Comparison of ENCODE assay signal across 1 cellular context in the genomic region with DNA sequence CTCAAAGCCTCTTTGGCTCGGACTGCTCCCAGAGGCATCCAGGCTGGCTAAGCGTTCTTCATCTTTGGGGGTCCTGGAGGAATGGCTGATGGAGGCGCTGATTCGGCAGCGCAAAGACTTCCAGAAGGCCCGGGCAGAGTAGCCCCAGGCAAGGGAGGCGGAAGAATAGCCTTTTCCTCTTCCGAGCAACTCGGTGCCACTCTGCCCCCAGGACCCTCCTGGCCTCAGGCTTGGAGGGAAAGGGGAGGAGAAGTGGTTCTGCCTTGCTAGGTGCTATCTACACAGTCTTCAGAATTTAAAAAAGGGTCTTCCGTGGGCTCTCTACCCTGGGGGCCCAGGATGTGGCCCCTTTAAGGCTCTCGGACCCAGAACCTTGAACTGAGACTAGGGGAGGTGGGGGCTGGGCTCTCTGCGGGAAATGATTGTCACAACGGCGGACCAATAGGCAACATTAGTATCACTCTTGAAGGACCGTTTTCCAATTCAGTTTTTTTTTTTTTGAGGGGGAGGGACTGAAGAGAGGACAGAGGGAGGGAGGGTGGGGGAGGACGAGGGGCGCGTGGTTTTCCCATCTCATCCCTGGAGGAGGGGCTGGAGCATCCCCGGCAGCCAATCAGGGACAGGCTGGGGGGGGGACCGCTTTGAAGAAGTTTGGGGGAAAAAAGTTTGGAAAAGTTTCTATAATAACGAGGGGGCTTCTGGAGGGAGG.
TF ChIP-seq lines count a peak whose summit lies in the region.

A gene (plus strand): TSS at position 679 of the 709 bp plus-strand sequence. CDS start 157 bp downstream, outside the sequence.

TF ChIP-seq in HEK293, 187 proteins besides CTCF, POLR2A, EP300 and RAD21 (continued from another document and continues in another):
- TF ChIP-seq, protein P1, sequence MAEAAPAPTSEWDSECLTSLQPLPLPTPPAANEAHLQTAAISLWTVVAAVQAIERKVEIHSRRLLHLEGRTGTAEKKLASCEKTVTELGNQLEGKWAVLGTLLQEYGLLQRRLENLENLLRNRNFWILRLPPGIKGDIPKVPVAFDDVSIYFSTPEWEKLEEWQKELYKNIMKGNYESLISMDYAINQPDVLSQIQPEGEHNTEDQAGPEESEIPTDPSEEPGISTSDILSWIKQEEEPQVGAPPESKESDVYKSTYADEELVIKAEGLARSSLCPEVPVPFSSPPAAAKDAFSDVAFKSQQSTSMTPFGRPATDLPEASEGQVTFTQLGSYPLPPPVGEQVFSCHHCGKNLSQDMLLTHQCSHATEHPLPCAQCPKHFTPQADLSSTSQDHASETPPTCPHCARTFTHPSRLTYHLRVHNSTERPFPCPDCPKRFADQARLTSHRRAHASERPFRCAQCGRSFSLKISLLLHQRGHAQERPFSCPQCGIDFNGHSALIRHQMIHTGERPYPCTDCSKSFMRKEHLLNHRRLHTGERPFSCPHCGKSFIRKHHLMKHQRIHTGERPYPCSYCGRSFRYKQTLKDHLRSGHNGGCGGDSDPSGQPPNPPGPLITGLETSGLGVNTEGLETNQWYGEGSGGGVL (tag by site-specific recombination; IDR thresholded peaks at IDR 0.05) = peak; percentile 63
- TF ChIP-seq ZFP69B (tag by site-specific recombination; IDR thresholded peaks at IDR 0.05) = peak; percentile 96
- no peak for TF ChIP-seq PRDM1 (tag by site-specific recombination; IDR thresholded peaks at IDR 0.05)
- TF ChIP-seq, protein P2, sequence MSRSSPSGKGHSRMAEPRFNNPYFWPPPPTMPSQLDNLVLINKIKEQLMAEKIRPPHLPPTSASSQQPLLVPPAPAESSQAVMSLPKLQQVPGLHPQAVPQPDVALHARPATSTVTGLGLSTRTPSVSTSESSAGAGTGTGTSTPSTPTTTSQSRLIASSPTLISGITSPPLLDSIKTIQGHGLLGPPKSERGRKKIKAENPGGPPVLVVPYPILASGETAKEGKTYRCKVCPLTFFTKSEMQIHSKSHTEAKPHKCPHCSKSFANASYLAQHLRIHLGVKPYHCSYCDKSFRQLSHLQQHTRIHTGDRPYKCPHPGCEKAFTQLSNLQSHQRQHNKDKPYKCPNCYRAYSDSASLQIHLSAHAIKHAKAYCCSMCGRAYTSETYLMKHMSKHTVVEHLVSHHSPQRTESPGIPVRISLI (tag by site-specific recombination; IDR thresholded peaks at IDR 0.05) = no peak
- no peak for TF ChIP-seq ZNF624 (tag by site-specific recombination; IDR thresholded peaks at IDR 0.05)
- no peak for TF ChIP-seq ZNF391 (tag by site-specific recombination; IDR thresholded peaks at IDR 0.05; ENCODE audit: borderline replicate concordance, low read depth)
- no peak for TF ChIP-seq ZNF133 (tag by site-specific recombination; IDR thresholded peaks at IDR 0.05)
- no peak for TF ChIP-seq ZNF202 (tag by site-specific recombination; IDR thresholded peaks at IDR 0.05; ENCODE audit: borderline replicate concordance)
- TF ChIP-seq FEZF1 (tag by site-specific recombination; IDR thresholded peaks at IDR 0.05) = no peak
- TF ChIP-seq ZNF549 (tag by site-specific recombination; IDR thresholded peaks at IDR 0.05) = no peak
- TF ChIP-seq, protein P3, sequence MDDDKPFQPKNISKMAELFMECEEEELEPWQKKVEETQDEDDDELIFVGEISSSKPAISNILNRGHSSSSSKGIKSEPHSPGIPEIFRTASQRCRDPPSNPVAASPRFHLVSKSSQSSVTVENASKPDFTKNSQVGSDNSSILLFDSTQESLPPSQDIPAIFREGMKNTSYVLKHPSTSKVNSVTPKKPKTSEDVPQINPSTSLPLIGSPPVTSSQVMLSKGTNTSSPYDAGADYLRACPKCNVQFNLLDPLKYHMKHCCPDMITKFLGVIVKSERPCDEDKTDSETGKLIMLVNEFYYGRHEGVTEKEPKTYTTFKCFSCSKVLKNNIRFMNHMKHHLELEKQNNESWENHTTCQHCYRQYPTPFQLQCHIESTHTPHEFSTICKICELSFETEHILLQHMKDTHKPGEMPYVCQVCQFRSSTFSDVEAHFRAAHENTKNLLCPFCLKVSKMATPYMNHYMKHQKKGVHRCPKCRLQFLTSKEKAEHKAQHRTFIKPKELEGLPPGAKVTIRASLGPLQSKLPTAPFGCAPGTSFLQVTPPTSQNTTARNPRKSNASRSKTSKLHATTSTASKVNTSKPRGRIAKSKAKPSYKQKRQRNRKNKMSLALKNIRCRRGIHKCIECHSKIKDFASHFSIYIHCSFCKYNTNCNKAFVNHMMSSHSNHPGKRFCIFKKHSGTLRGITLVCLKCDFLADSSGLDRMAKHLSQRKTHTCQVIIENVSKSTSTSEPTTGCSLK (tag by site-specific recombination; IDR thresholded peaks at IDR 0.05) = no peak
- TF ChIP-seq IKZF3 (tag by site-specific recombination; IDR thresholded peaks at IDR 0.05) = peak; percentile 67; the same call in 1 of the 2 replicates
- TF ChIP-seq, protein P4, sequence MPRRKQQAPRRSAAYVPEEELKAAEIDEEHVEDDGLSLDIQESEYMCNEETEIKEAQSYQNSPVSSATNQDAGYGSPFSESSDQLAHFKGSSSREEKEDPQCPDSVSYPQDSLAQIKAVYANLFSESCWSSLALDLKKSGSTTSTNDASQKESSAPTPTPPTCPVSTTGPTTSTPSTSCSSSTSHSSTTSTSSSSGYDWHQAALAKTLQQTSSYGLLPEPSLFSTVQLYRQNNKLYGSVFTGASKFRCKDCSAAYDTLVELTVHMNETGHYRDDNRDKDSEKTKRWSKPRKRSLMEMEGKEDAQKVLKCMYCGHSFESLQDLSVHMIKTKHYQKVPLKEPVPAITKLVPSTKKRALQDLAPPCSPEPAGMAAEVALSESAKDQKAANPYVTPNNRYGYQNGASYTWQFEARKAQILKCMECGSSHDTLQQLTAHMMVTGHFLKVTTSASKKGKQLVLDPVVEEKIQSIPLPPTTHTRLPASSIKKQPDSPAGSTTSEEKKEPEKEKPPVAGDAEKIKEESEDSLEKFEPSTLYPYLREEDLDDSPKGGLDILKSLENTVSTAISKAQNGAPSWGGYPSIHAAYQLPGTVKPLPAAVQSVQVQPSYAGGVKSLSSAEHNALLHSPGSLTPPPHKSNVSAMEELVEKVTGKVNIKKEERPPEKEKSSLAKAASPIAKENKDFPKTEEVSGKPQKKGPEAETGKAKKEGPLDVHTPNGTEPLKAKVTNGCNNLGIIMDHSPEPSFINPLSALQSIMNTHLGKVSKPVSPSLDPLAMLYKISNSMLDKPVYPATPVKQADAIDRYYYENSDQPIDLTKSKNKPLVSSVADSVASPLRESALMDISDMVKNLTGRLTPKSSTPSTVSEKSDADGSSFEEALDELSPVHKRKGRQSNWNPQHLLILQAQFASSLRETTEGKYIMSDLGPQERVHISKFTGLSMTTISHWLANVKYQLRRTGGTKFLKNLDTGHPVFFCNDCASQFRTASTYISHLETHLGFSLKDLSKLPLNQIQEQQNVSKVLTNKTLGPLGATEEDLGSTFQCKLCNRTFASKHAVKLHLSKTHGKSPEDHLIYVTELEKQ (tag by site-specific recombination; IDR thresholded peaks at IDR 0.05; ENCODE audit: borderline replicate concordance) = no peak
- no peak for TF ChIP-seq ZNF354C (tag by site-specific recombination; IDR thresholded peaks at IDR 0.05; ENCODE audit: borderline replicate concordance, low read depth)
- TF ChIP-seq REPIN1 (tag by site-specific recombination; IDR thresholded peaks at IDR 0.05; ENCODE audit: low read depth) = no peak
- peak; percentile 61 for TF ChIP-seq ZNF335 (tag by site-specific recombination; conservative IDR thresholded peaks at IDR 0.05)
- no peak for TF ChIP-seq ZNF433 (tag by site-specific recombination; IDR thresholded peaks at IDR 0.05; ENCODE audit: low read depth)
- TF ChIP-seq ZNF621 (tag by site-specific recombination; IDR thresholded peaks at IDR 0.05) = no peak
- TF ChIP-seq, protein P5, sequence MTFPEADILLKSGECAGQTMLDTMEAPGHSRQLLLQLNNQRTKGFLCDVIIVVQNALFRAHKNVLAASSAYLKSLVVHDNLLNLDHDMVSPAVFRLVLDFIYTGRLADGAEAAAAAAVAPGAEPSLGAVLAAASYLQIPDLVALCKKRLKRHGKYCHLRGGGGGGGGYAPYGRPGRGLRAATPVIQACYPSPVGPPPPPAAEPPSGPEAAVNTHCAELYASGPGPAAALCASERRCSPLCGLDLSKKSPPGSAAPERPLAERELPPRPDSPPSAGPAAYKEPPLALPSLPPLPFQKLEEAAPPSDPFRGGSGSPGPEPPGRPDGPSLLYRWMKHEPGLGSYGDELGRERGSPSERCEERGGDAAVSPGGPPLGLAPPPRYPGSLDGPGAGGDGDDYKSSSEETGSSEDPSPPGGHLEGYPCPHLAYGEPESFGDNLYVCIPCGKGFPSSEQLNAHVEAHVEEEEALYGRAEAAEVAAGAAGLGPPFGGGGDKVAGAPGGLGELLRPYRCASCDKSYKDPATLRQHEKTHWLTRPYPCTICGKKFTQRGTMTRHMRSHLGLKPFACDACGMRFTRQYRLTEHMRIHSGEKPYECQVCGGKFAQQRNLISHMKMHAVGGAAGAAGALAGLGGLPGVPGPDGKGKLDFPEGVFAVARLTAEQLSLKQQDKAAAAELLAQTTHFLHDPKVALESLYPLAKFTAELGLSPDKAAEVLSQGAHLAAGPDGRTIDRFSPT (tag by site-specific recombination; IDR thresholded peaks at IDR 0.05) = peak; percentile 43; the same call in 1 of the 2 replicates
- no peak for TF ChIP-seq ZNF239 (tag by site-specific recombination; IDR thresholded peaks at IDR 0.05)
- no peak for TF ChIP-seq ZBTB1 (tag by site-specific recombination; IDR thresholded peaks at IDR 0.05)
- TF ChIP-seq, protein P6, sequence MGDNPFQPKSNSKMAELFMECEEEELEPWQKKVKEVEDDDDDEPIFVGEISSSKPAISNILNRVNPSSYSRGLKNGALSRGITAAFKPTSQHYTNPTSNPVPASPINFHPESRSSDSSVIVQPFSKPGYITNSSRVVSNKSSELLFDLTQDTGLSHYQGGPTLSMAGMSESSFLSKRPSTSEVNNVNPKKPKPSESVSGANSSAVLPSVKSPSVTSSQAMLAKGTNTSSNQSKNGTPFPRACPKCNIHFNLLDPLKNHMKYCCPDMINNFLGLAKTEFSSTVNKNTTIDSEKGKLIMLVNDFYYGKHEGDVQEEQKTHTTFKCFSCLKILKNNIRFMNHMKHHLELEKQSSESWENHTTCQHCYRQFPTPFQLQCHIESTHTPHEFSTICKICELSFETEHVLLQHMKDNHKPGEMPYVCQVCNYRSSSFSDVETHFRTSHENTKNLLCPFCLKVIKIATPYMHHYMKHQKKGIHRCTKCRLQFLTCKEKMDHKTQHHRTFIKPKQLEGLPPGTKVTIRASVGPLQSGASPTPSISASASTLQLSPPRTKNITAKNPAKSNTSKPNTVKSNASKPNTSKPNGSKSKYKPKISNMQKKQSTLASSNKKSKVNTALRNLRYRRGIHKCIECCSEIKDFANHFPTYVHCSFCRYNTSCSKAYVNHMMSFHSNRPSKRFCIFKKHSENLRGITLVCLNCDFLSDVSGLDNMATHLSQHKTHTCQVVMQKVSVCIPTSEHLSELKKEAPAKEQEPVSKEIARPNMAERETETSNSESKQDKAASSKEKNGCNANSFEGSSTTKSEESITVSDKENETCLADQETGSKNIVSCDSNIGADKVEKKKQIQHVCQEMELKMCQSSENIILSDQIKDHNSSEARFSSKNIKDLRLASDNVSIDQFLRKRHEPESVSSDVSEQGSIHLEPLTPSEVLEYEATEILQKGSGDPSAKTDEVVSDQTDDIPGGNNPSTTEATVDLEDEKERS (tag by site-specific recombination; IDR thresholded peaks at IDR 0.05) = no peak
- no peak for TF ChIP-seq ZNF623 (tag by site-specific recombination; IDR thresholded peaks at IDR 0.05)
- no peak for TF ChIP-seq SP7 (tag by site-specific recombination; IDR thresholded peaks at IDR 0.05)
- TF ChIP-seq ZNF548 (tag by site-specific recombination; IDR thresholded peaks at IDR 0.05) = no peak
- no peak for TF ChIP-seq MYNN (tag by site-specific recombination; IDR thresholded peaks at IDR 0.05; ENCODE audit: borderline replicate concordance)
- TF ChIP-seq, protein P7, sequence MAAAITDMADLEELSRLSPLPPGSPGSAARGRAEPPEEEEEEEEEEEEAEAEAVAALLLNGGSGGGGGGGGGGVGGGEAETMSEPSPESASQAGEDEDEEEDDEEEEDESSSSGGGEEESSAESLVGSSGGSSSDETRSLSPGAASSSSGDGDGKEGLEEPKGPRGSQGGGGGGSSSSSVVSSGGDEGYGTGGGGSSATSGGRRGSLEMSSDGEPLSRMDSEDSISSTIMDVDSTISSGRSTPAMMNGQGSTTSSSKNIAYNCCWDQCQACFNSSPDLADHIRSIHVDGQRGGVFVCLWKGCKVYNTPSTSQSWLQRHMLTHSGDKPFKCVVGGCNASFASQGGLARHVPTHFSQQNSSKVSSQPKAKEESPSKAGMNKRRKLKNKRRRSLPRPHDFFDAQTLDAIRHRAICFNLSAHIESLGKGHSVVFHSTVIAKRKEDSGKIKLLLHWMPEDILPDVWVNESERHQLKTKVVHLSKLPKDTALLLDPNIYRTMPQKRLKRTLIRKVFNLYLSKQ (tag by site-specific recombination; IDR thresholded peaks at IDR 0.05; ENCODE audit: borderline replicate concordance) = no peak
- TF ChIP-seq ZBTB8A (tag by site-specific recombination; IDR thresholded peaks at IDR 0.05) = peak; percentile 80
- no peak for TF ChIP-seq TCF7L2 (IDR thresholded peaks at IDR 0.05; ENCODE audit: borderline replicate concordance, low read depth, low read length)
- no peak for TF ChIP-seq ZNF530 (tag by site-specific recombination; IDR thresholded peaks at IDR 0.05; ENCODE audit: low read depth)
- TF ChIP-seq ZFHX2 (tag by site-specific recombination; conservative IDR thresholded peaks at IDR 0.05) = no peak
- peak; percentile 44; the same call in 1 of the 2 replicates for TF ChIP-seq ZSCAN16 (tag by site-specific recombination; IDR thresholded peaks at IDR 0.05)
- peak; percentile 49; the same call in 1 of the 2 replicates for TF ChIP-seq ZBTB17 (tag by site-specific recombination; IDR thresholded peaks at IDR 0.05)
- TF ChIP-seq ZBTB48 (tag by site-specific recombination; IDR thresholded peaks at IDR 0.05) = 0 out of 2 replicates have a peak, but pooled peaks have one; percentile 4
- TF ChIP-seq, protein P8, sequence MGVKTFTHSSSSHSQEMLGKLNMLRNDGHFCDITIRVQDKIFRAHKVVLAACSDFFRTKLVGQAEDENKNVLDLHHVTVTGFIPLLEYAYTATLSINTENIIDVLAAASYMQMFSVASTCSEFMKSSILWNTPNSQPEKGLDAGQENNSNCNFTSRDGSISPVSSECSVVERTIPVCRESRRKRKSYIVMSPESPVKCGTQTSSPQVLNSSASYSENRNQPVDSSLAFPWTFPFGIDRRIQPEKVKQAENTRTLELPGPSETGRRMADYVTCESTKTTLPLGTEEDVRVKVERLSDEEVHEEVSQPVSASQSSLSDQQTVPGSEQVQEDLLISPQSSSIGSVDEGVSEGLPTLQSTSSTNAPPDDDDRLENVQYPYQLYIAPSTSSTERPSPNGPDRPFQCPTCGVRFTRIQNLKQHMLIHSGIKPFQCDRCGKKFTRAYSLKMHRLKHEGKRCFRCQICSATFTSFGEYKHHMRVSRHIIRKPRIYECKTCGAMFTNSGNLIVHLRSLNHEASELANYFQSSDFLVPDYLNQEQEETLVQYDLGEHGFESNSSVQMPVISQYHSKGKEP (tag by site-specific recombination; IDR thresholded peaks at IDR 0.05) = no peak
- TF ChIP-seq SP2 (tag by site-specific recombination; IDR thresholded peaks at IDR 0.05) = peak; percentile 59
- no peak for TF ChIP-seq ZNF175 (tag by site-specific recombination; IDR thresholded peaks at IDR 0.05)
- no peak for TF ChIP-seq ZNF423 (tag by site-specific recombination; IDR thresholded peaks at IDR 0.05)
- no peak for TF ChIP-seq ZNF426 (tag by site-specific recombination; IDR thresholded peaks at IDR 0.05)
